20 cellular contexts compared by ENCODE assay signal in the genomic region with DNA sequence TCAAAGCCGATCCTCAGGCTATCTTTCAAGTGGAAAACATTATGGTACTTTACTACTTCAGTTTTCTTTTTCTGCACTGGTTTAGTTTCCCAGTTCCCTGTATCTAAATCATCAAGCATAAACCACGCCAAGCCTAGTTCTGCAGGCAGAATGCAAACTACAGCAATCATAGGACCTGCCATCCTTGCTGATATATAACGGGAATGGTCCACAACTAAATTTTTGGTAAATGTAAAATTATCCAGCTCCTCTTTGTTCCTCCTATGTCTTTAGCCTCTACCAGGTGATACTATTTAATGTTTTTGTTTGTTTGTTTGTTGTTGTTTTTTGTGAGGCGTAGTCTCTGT. TPM values are rescaled to one million over a fixed set of nuclear protein-coding genes. Genes with fewer than 3 reads are reported as not detected.
A peak's percentile ranks its signal among the peaks of the same experiment; 100 is the strongest.
DNase-seq lines count a peak whose midpoint lies in the region; TF ChIP-seq lines count a peak whose summit lies in the region.
"Had no signal": no experiment of that assay in that cellular context is flagged by ENCODE, and none has a peak within 500 bp of the region (broad histone marks: within the 10 kb centered on the region; RNA-seq: fewer than 3 reads in every experiment).

No MANE protein-coding gene starts in this region.

- H3K14ac ChIP-seq in neuronal stem cell (ENCODE audit: low read length), result no peak overlapping the region

- H3K9me3 ChIP-seq in mammary epithelial cell (replicated peaks; ENCODE audit: insufficient read depth, low read length), result no peaks in the 10 kb centered on the region
- no peaks in the 10 kb centered on the region for H3K9me3 ChIP-seq in neuronal stem cell (replicated peaks in 1 of 2; ENCODE audit: control insufficient read depth in 2 of 2, insufficient read depth in 1 of 2, low read depth in 1 of 2, low read length in 2 of 2)
- no peaks in the 10 kb centered on the region for H3K9me3 ChIP-seq in tibial nerve
- H3K9me3 ChIP-seq in left ventricle myocardium inferior (replicated peaks), result no peaks in the 10 kb centered on the region
- H3K9me3 ChIP-seq: BE2C, Peyer's patch had no signal

- H3K9me3 Mint-ChIP-seq in MCF 10A (ENCODE audit: unreplicated experiment) (no peaks in the 10 kb centered on the region), chondrocyte (ENCODE audit: low read depth) (no peaks in the 10 kb centered on the region)
- H3K9me3 Mint-ChIP-seq in activated naive CD8-positive, alpha-beta T cell treated with anti-CD3 and anti-CD28 coated beads for 36 hours, result no peaks in the 10 kb centered on the region
- H3K9me3 Mint-ChIP-seq: CD4-positive, alpha-beta memory T cell had no signal

- TF ChIP-seq CTCF in mammary epithelial cell (conservative IDR thresholded peaks at IDR 0.05 in 1 of 2, IDR thresholded peaks at IDR 0.05 in 1 of 2; ENCODE audit: extremely low read depth in 1 of 2, insufficient read depth in 1 of 2, low read depth in 1 of 2, low read length in 2 of 2), result no peak
- TF ChIP-seq CTCF in MCF 10A (IDR thresholded peaks at IDR 0.05; ENCODE audit: unreplicated experiment), result no peak
- no peak for TF ChIP-seq CTCF in chondrocyte (IDR thresholded peaks at IDR 0.05)
- no peak for TF ChIP-seq CTCF in tibial nerve (IDR thresholded peaks at IDR 0.05)
- no peak for TF ChIP-seq CTCF in left ventricle myocardium inferior (IDR thresholded peaks at IDR 0.05; ENCODE audit: borderline replicate concordance)

- H3K9ac ChIP-seq in mammary epithelial cell (ENCODE audit: insufficient read depth, low read length) (no peak overlapping the region), neuronal stem cell (ENCODE audit: low read depth, low read length, poor library complexity) (no peak overlapping the region)

- DNase-seq in mammary epithelial cell (no peak), MCF 10A (ENCODE audit: unreplicated experiment) (no peak), chondrocyte (ENCODE audit: low spot score) (no peak), neuronal stem cell (ENCODE audit: low spot score) (no peak), tibial nerve (ENCODE audit: low spot score in 2 of 2) (no peak), left ventricle myocardium inferior (no peak), HUDEP-2 (lab: John Stamatoyannopoulos, UW; ENCODE audit: unreplicated experiment in 76 of 76) (no peak)
- no peak for DNase-seq in activated naive CD8-positive, alpha-beta T cell treated with anti-CD3 and anti-CD28 coated beads for 36 hours
- DNase-seq: BE2C; Calu3; CD4-positive, alpha-beta memory T cell; DMS53; KG1; NCI-H1436 treated with DMSO at 0.1 percent for 48 hours; NCI-H2081; NCI-H510A; NCI-H774; Right ventricle myocardium superior had no signal

- peaks cover 25% of the 10 kb centered on the region for H3K4me1 ChIP-seq in mammary epithelial cell (ENCODE audit: insufficient read depth, low read length)
- H3K4me1 ChIP-seq in neuronal stem cell (ENCODE audit: control insufficient read depth in 2 of 2, insufficient read depth in 1 of 2, low read depth in 1 of 2, low read length in 2 of 2), result peaks cover 0 to 6% of the 10 kb centered on the region in 2 donors
- no peaks in the 10 kb centered on the region for H3K4me1 ChIP-seq in tibial nerve
- no peaks in the 10 kb centered on the region for H3K4me1 ChIP-seq in left ventricle myocardium inferior
- H3K4me1 ChIP-seq: BE2C had no signal

- no peak overlapping the region for H4K8ac ChIP-seq in neuronal stem cell (ENCODE audit: low read depth, low read length)

- H3K27ac ChIP-seq in mammary epithelial cell (ENCODE audit: insufficient read depth, low read depth, low read length) (no peak overlapping the region), neuronal stem cell (replicated peaks; ENCODE audit: low read length) (no peak overlapping the region), tibial nerve (no peak overlapping the region), left ventricle myocardium inferior (replicated peaks) (no peak overlapping the region)
- H3K27ac ChIP-seq: 22Rv1, Peyer's patch had no signal

- whole genome bisulfite sequencing in mammary epithelial cell (ENCODE audit: low coverage, missing lambda C conversion rate), result 75% methylated on average over 4 of the region's 4 CpGs
- no CpG with 5 or more reads among the region's 4 CpGs for whole genome bisulfite sequencing in neuronal stem cell (ENCODE audit: extremely low coverage in 2 of 2, insufficient read length in 2 of 2, insufficient replicate concordance in 1 of 2), 2 donors
- WGBS in tibial nerve, 2 donors, result 88 to 93% methylated on average over 4 of the region's 4 CpGs

- intact Hi-C loops in mammary epithelial cell (cut with micrococcal nuclease), result loop anchor here (2.0 to 5.0 kb wide), 2 partner anchors 19 to 35 kb away; a partner anchor contains a TSS
- intact Hi-C loops in MCF 10A (cut with micrococcal nuclease), result no loop called here
- intact Hi-C loops in left ventricle myocardium inferior (cut with micrococcal nuclease), result no loop called here

- H3K4me3 Mint-ChIP-seq in MCF 10A (ENCODE audit: unreplicated experiment) (no peak overlapping the region), chondrocyte (ENCODE audit: unreplicated experiment) (no peak overlapping the region)
- H3K4me3 Mint-ChIP-seq in activated naive CD8-positive, alpha-beta T cell treated with anti-CD3 and anti-CD28 coated beads for 36 hours, result no peak overlapping the region
- H3K4me3 Mint-ChIP-seq: CD4-positive, alpha-beta memory T cell had no signal

- H3K79me2 ChIP-seq in mammary epithelial cell (ENCODE audit: insufficient read depth, low read length), result no peaks in the 10 kb centered on the region

- no peaks in the 10 kb centered on the region for H3K36me3 ChIP-seq in mammary epithelial cell (ENCODE audit: insufficient read depth, low read length)
- no peaks in the 10 kb centered on the region for H3K36me3 ChIP-seq in neuronal stem cell (replicated peaks in 1 of 2; ENCODE audit: control insufficient read depth in 2 of 2, insufficient read depth in 2 of 2, low read length in 2 of 2)
- H3K36me3 ChIP-seq in tibial nerve, result no peaks in the 10 kb centered on the region
- H3K36me3 ChIP-seq in left ventricle myocardium inferior, result no peaks in the 10 kb centered on the region
- H3K36me3 ChIP-seq: BE2C, Peyer's patch had no signal

- no peak overlapping the region for H2AK5ac ChIP-seq in neuronal stem cell (ENCODE audit: low read depth, low read length)

- H3K27me3 ChIP-seq in mammary epithelial cell (ENCODE audit: insufficient read depth, low read length) (no peaks in the 10 kb centered on the region), neuronal stem cell (ENCODE audit: control insufficient read depth in 3 of 3, insufficient read depth in 3 of 3, low read depth in 1 of 3, low read length in 3 of 3) (no peaks in the 10 kb centered on the region), tibial nerve (no peaks in the 10 kb centered on the region), left ventricle myocardium inferior (ENCODE audit: low read depth) (no peaks in the 10 kb centered on the region)
- H3K27me3 ChIP-seq: Peyer's patch had no signal

- no peak overlapping the region for H4K91ac ChIP-seq in neuronal stem cell (ENCODE audit: low read depth, low read length, poor library complexity)

- H3K18ac ChIP-seq in neuronal stem cell (ENCODE audit: low read length), result no peak overlapping the region

- no peaks in the 10 kb centered on the region for H3K36me3 Mint-ChIP-seq in MCF 10A (ENCODE audit: insufficient read depth, unreplicated experiment)
- no peaks in the 10 kb centered on the region for H3K36me3 Mint-ChIP-seq in chondrocyte (ENCODE audit: low read depth)
- no peaks in the 10 kb centered on the region for H3K36me3 Mint-ChIP-seq in activated naive CD8-positive, alpha-beta T cell treated with anti-CD3 and anti-CD28 coated beads for 36 hours
- H3K36me3 Mint-ChIP-seq: CD4-positive, alpha-beta memory T cell had no signal

- BruUV-seq in mammary epithelial cell (replicated peaks; lab: Mats Ljungman, UMichigan), result no TSS peak
- BruUV-seq in MCF 10A (replicated peaks; lab: Mats Ljungman, UMichigan), result no TSS peak

- H2AFZ ChIP-seq in mammary epithelial cell (ENCODE audit: low read depth, low read length) (no peak overlapping the region), neuronal stem cell (ENCODE audit: low read length) (peak overlapping the region; percentile 29)

- no peak overlapping the region for H2BK12ac ChIP-seq in neuronal stem cell (ENCODE audit: low read length)

- CTCF ChIA-PET in mammary epithelial cell (lab: Charles Lee; ENCODE audit: low non-redundant PET) (no interaction called here), MCF 10A (lab: Yijun Ruan, JAX) (interaction anchor here (0.6 to 0.7 kb wide), 4 partner anchors 20 to 447 kb away, joined by 3 to 4 read pairs (median 3); no protein-coding TSS in a partner anchor)

- H3K27me3 Mint-ChIP-seq in MCF 10A (ENCODE audit: insufficient read depth, unreplicated experiment) (no peaks in the 10 kb centered on the region), chondrocyte (ENCODE audit: low read depth) (no peaks in the 10 kb centered on the region)
- H3K27me3 Mint-ChIP-seq in activated naive CD8-positive, alpha-beta T cell treated with anti-CD3 and anti-CD28 coated beads for 36 hours, result peaks cover 4% of the 10 kb centered on the region

- dilution Hi-C loops in mammary epithelial cell (cut with HindIII; ENCODE audit: low sequenced_read_pairs), result no loop called here

- no peak overlapping the region for H3K27ac Mint-ChIP-seq in MCF 10A (ENCODE audit: low read depth, unreplicated experiment)
- H3K27ac Mint-ChIP-seq in chondrocyte (ENCODE audit: unreplicated experiment), result peak overlapping the region; percentile 68
- H3K27ac Mint-ChIP-seq in activated naive CD8-positive, alpha-beta T cell treated with anti-CD3 and anti-CD28 coated beads for 36 hours, result no peak overlapping the region
- H3K27ac Mint-ChIP-seq: CD4-positive, alpha-beta memory T cell had no signal

- no peak overlapping the region for H2BK5ac ChIP-seq in neuronal stem cell (ENCODE audit: low read length)

- H2BK15ac ChIP-seq in neuronal stem cell (ENCODE audit: low read length), result no peak overlapping the region

- no peaks in the 10 kb centered on the region for H4K20me1 ChIP-seq in mammary epithelial cell (ENCODE audit: insufficient read depth, low read length)

- H3K4me2 ChIP-seq in mammary epithelial cell (ENCODE audit: insufficient read depth, low read depth, low read length) (peak overlapping the region; percentile 55), neuronal stem cell (ENCODE audit: insufficient read depth, low read length, poor library complexity, severe bottlenecking) (no peak overlapping the region)

- TF ChIP-seq POLR2A in tibial nerve (IDR thresholded peaks at IDR 0.05), result no peak

- H3K4ac ChIP-seq in neuronal stem cell (ENCODE audit: low read length), result no peak overlapping the region

- in situ Hi-C loops in mammary epithelial cell (cut with MboI; ENCODE audit: low sequenced_read_pairs in 2 of 2), result no loop called here

- H2BK120ac ChIP-seq in neuronal stem cell (ENCODE audit: low read depth, low read length), result no peak overlapping the region

- H3K79me1 ChIP-seq in neuronal stem cell (ENCODE audit: low read depth, low read length), result no peaks in the 10 kb centered on the region

- H3K23ac ChIP-seq in neuronal stem cell (ENCODE audit: low read depth, low read length, poor library complexity), result no peak overlapping the region

- TF ChIP-seq EP300 in tibial nerve (IDR thresholded peaks at IDR 0.05), result no peak

- POLR2A ChIA-PET in MCF 10A (lab: Yijun Ruan, JAX), result interaction anchor here (0.6 to 1.6 kb wide), 3 partner anchors 8 to 323 kb away, joined by 3 read pairs; no protein-coding TSS in a partner anchor

- H3K4me3 ChIP-seq in mammary epithelial cell (replicated peaks in 1 of 3; ENCODE audit: insufficient read depth in 1 of 3, low read depth in 2 of 3, low read length in 3 of 3), result no peak overlapping the region
- H3K4me3 ChIP-seq in neuronal stem cell (ENCODE audit: low read length in 2 of 2), result no peak overlapping the region
- no peak overlapping the region for H3K4me3 ChIP-seq in tibial nerve
- H3K4me3 ChIP-seq in left ventricle myocardium inferior, result no peak overlapping the region
- H3K4me3 ChIP-seq: Peyer's patch had no signal

- H3K4me1 Mint-ChIP-seq in MCF 10A (ENCODE audit: insufficient read depth, unreplicated experiment), result peaks cover 7% of the 10 kb centered on the region
- peaks cover 16% of the 10 kb centered on the region for H3K4me1 Mint-ChIP-seq in chondrocyte (ENCODE audit: low read depth)
- H3K4me1 Mint-ChIP-seq in activated naive CD8-positive, alpha-beta T cell treated with anti-CD3 and anti-CD28 coated beads for 36 hours, result peaks cover 2% of the 10 kb centered on the region
- H3K4me1 Mint-ChIP-seq: CD4-positive, alpha-beta memory T cell had no signal

RNA-seq across cellular contexts. Expression of a gene that starts 19.3 kb away (rescaled TPM):
- 10 to 100 TPM; 26.0 to 31.6 TPM for total RNA-seq in mammary epithelial cell
- polyA plus RNA-seq in mammary epithelial cell, result 13.8 TPM
- 15.2 TPM for polyA minus RNA-seq in mammary epithelial cell
- 19.1 and 21.4 TPM in 2 replicates for total RNA-seq in MCF 10A (2022)
- total RNA-seq in chondrocyte, result 12.5 to 14.5 TPM (median 14.3 TPM) in 3 replicates
- 27.0 TPM for polyA plus RNA-seq in neuronal stem cell (2013, experiment 1 of 2)
- polyA plus RNA-seq in neuronal stem cell (2013, experiment 2 of 2), result 27.1 TPM
- 10 to 100 TPM; 20.1 to 24.6 (median 22.9) TPM for total RNA-seq in tibial nerve
- total RNA-seq in activated naive CD8-positive, alpha-beta T cell treated with anti-CD3 and anti-CD28 coated beads for 36 hours, result 1 to 10 TPM; 6.2 to 6.4 TPM
- 14.3 TPM for total RNA-seq in left ventricle myocardium inferior

RNA-seq across cellular contexts. Expression of a gene that starts 32.7 kb away (rescaled TPM):
- not detected for total RNA-seq in mammary epithelial cell
- not detected for polyA plus RNA-seq in mammary epithelial cell
- not detected for polyA minus RNA-seq in mammary epithelial cell
- not detected in 2 replicates for total RNA-seq in MCF 10A (2022)
- not detected in 3 replicates for total RNA-seq in chondrocyte
- 0.49 TPM for polyA plus RNA-seq in neuronal stem cell (2013, experiment 1 of 2)
- 0.40 TPM for polyA plus RNA-seq in neuronal stem cell (2013, experiment 2 of 2)
- total RNA-seq in tibial nerve, result not detected
- total RNA-seq in activated naive CD8-positive, alpha-beta T cell treated with anti-CD3 and anti-CD28 coated beads for 36 hours, result not detected
- not detected for total RNA-seq in left ventricle myocardium inferior
- total RNA-seq: CD4-positive, alpha-beta memory T cell had no signal
- polyA plus RNA-seq: CD4-positive, alpha-beta memory T cell had no signal
